ENCODE assay signal across 1 cellular context in genomic region chr6:37306624-37307222, GRCh38.
TF ChIP-seq lines count a peak whose summit lies in the region.

No MANE protein-coding gene starts in this region.

TF ChIP-seq in GM12878, 131 proteins besides CTCF, POLR2A, EP300 and RAD21:
- TF ChIP-seq CREM (IDR thresholded peaks at IDR 0.05; ENCODE audit: low read depth) (no peak), ATF7 (IDR thresholded peaks at IDR 0.05; ENCODE audit: low read depth) (no peak), ZNF622 (IDR thresholded peaks at IDR 0.05) (no peak), MEF2A (IDR thresholded peaks at IDR 0.05; ENCODE audit: insufficient read depth, low read depth, low read length) (0 out of 2 replicates have a peak, but pooled peaks have one; percentile 36), IKZF1 (conservative IDR thresholded peaks at IDR 0.05) (peak; percentile 47), ZBTB11 (CRISPR knock-in tag; IDR thresholded peaks at IDR 0.05) (no peak), MEF2B (IDR thresholded peaks at IDR 0.05; ENCODE audit: partially characterized antibody, poor library complexity, severe bottlenecking) (peak; percentile 41), IKZF2 (IDR thresholded peaks at IDR 0.05) (no peak; a peak in 1 of 4 replicates), PBX3 (IDR thresholded peaks at IDR 0.05; ENCODE audit: insufficient replicate concordance, low read depth, low read length) (peak; percentile 10), PKNOX1 (IDR thresholded peaks at IDR 0.05) (peak; percentile 92), ZNF384 (IDR thresholded peaks at IDR 0.05; ENCODE audit: borderline replicate concordance, low read depth, low read length) (no peak), EED (IDR thresholded peaks at IDR 0.05; ENCODE audit: low read depth) (no peak), RFX5 (IDR thresholded peaks at IDR 0.05; ENCODE audit: low read depth, low read length) (no peak), CHD1 (IDR thresholded peaks at IDR 0.05; ENCODE audit: low read depth, low read length) (no peak), RELB (IDR thresholded peaks at IDR 0.05; ENCODE audit: low read depth) (peak; percentile 41; the same call in 1 of the 2 replicates)
